In the genomic region with DNA sequence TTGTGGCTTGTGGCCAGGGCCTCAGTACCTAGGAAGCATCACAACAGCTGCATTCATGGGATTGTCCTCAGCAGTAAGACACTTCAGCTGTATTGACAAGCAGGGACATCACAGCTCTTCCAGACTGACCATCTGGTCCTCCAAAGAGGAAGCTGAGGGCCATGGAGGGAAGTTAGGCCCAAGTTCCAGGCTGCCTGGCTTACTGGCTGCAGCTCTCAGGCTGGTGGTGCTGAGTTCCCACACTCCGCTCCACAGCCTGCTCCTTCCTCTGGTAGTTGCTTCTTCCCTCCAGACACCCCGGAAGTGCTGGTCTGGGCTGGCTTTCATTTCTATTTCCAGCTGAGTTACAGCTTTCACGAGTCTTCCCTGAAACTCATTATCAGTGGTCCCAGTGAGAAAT, we compare ENCODE assay signal across 10 cellular contexts.
A peak's percentile ranks its signal among the peaks of the same experiment; 100 is the strongest.
DNase-seq lines count a peak whose midpoint lies in the region; ATAC-seq and TF ChIP-seq lines count a peak whose summit lies in the region.
"Had no signal": no experiment of that assay in that cellular context is flagged by ENCODE, and none has a peak within 500 bp of the region (broad histone marks: within the 10 kb centered on the region; RNA-seq: fewer than 3 reads in every experiment).

No MANE protein-coding gene starts in this region.

- no peaks in the 10 kb centered on the region for H3K36me3 Mint-ChIP-seq in activated naive CD8-positive, alpha-beta T cell treated with anti-CD3 and anti-CD28 coated beads, Interleukin-2, amount 50 U/mL, for 24 hours (ENCODE audit: low read depth)
- H3K36me3 Mint-ChIP-seq: CD8-positive, alpha-beta T cell had no signal

- H3K9me3 Mint-ChIP-seq in activated naive CD8-positive, alpha-beta T cell treated with anti-CD3 and anti-CD28 coated beads, Interleukin-2, amount 50 U/mL, for 24 hours, result no peaks in the 10 kb centered on the region
- H3K9me3 Mint-ChIP-seq: CD8-positive, alpha-beta T cell had no signal

- H3K4me1 Mint-ChIP-seq in activated naive CD8-positive, alpha-beta T cell treated with anti-CD3 and anti-CD28 coated beads, Interleukin-2, amount 50 U/mL, for 24 hours, result peaks cover 16% of the 10 kb centered on the region

- H3K27ac Mint-ChIP-seq in activated naive CD8-positive, alpha-beta T cell treated with anti-CD3 and anti-CD28 coated beads, Interleukin-2, amount 50 U/mL, for 24 hours, result peak overlapping the region; percentile 67
- H3K27ac Mint-ChIP-seq: CD8-positive, alpha-beta T cell; progenitor cell of endocrine pancreas had no signal

- H3K27me3 Mint-ChIP-seq in activated naive CD8-positive, alpha-beta T cell treated with anti-CD3 and anti-CD28 coated beads, Interleukin-2, amount 50 U/mL, for 24 hours, result no peaks in the 10 kb centered on the region

- no peak overlapping the region for H3K4me3 ChIP-seq in GM12865 (ENCODE audit: low read depth, low read length)

- H3K4me3 Mint-ChIP-seq in activated naive CD8-positive, alpha-beta T cell treated with anti-CD3 and anti-CD28 coated beads, Interleukin-2, amount 50 U/mL, for 24 hours, result no peak overlapping the region
- H3K4me3 Mint-ChIP-seq: CD8-positive, alpha-beta T cell had no signal

- no peak for ATAC-seq in activated naive CD8-positive, alpha-beta T cell treated with anti-CD3 and anti-CD28 coated beads, Interleukin-2, amount 50 U/mL, for 24 hours
- no peak for ATAC-seq in HG02840 (IDR thresholded peaks at IDR 0.05; ENCODE audit: low FRiP score, unreplicated experiment)
- ATAC-seq: CD8-positive, alpha-beta T cell had no signal

- DNase-seq in Ammon's horn (ENCODE audit: low spot score) (peak; percentile 83), GM12865 (ENCODE audit: low read depth) (peak; percentile 39), medulla oblongata (ENCODE audit: extremely low spot score) (peak; percentile 63), NCI-H1048 (lab: John Stamatoyannopoulos, UW) (no peak), NCI-H1417 treated with DMSO at 0.1 percent for 48 hours (lab: John Stamatoyannopoulos, UW) (no peak), AG08395 (ENCODE audit: low spot score) (no peak)
- DNase-seq in activated naive CD8-positive, alpha-beta T cell treated with anti-CD3 and anti-CD28 coated beads, Interleukin-2, amount 50 U/mL, for 24 hours, result no peak
- DNase-seq: CD8-positive, alpha-beta T cell had no signal

- TF ChIP-seq CTCF in GM12865 (IDR thresholded peaks at IDR 0.05; ENCODE audit: insufficient read depth, low read depth, low read length, missing control alignments), result no peak

Comparison
In these comparisons a context has a peak if more than half of its experiments do, and no peak if none do; other contexts are left out.
1. DNase-seq: peak in Ammon's horn (single experiment), GM12865 (single experiment) and medulla oblongata (single experiment); none in activated naive CD8-positive, alpha-beta T cell treated with anti-CD3 and anti-CD28 coated beads, Interleukin-2, amount 50 U/mL, for 24 hours (single experiment), NCI-H1048 (single experiment), NCI-H1417 treated with DMSO at 0.1 percent for 48 hours (single experiment) and AG08395 (single experiment).